ENCODE assay signal across 8 cellular contexts in genomic region chr3:172550347-172550943, GRCh38.
A peak's percentile ranks its signal among the peaks of the same experiment; 100 is the strongest.
DNase-seq lines count a peak whose midpoint lies in the region; ATAC-seq and TF ChIP-seq lines count a peak whose summit lies in the region.

No MANE protein-coding gene starts in this region.

- H3K9me3 ChIP-seq in tibial artery: no peaks in the 10 kb centered on the region

- intact Hi-C loops in tibial artery (cut with DNase I; ENCODE audit: low total_unique reads): no loop called here

- no peaks in the 10 kb centered on the region for H3K27me3 ChIP-seq in tibial artery

- ATAC-seq in HG03378 (IDR thresholded peaks at IDR 0.05; ENCODE audit: unreplicated experiment) (peak; percentile 72), HG02763 (IDR thresholded peaks at IDR 0.05; ENCODE audit: unreplicated experiment) (no peak)

- H3K27ac ChIP-seq in tibial artery: no peak overlapping the region

- TF ChIP-seq CTCF in tibial artery (IDR thresholded peaks at IDR 0.05): no peak

- no peaks in the 10 kb centered on the region for H3K36me3 ChIP-seq in tibial artery

- H3K4me1 ChIP-seq in tibial artery: peaks cover 0 to 3% (median 0%) of the 10 kb centered on the region in 4 donors

- no peak overlapping the region for H3K4me3 ChIP-seq in tibial artery

- DNase-seq in GM03348 (ENCODE audit: low spot score): peak; percentile 87
- DNase-seq in activated CD4-positive, alpha-beta T cell treated with anti-CD3 and anti-CD28 coated beads for 48 hours: peak; percentile 86
- peak; percentile 26 for DNase-seq in fibroblast of gingiva (ENCODE audit: low read depth)
- DNase-seq in stimulated activated CD8-positive, alpha-beta memory T cell treated with anti-CD3 and anti-CD28 coated beads, Interleukin-15, amount 100 ng/mL, for 1 hour (ENCODE audit: low read depth): peak; percentile 18
- no peak for DNase-seq in SHP77 treated with DMSO at 0.1 percent for 48 hours (lab: John Stamatoyannopoulos, UW)
- DNase-seq in tibial artery: no peak

Comparison
In these comparisons a context has a peak if more than half of its experiments do, and no peak if none do; other contexts are left out.
1. DNase-seq: peak in GM03348 (single experiment), activated CD4-positive, alpha-beta T cell treated with anti-CD3 and anti-CD28 coated beads for 48 hours (single experiment), fibroblast of gingiva (single experiment) and stimulated activated CD8-positive, alpha-beta memory T cell treated with anti-CD3 and anti-CD28 coated beads, Interleukin-15, amount 100 ng/mL, for 1 hour (single experiment); none in SHP77 treated with DMSO at 0.1 percent for 48 hours (single experiment) and tibial artery (0 of 2).